In the genomic region with DNA sequence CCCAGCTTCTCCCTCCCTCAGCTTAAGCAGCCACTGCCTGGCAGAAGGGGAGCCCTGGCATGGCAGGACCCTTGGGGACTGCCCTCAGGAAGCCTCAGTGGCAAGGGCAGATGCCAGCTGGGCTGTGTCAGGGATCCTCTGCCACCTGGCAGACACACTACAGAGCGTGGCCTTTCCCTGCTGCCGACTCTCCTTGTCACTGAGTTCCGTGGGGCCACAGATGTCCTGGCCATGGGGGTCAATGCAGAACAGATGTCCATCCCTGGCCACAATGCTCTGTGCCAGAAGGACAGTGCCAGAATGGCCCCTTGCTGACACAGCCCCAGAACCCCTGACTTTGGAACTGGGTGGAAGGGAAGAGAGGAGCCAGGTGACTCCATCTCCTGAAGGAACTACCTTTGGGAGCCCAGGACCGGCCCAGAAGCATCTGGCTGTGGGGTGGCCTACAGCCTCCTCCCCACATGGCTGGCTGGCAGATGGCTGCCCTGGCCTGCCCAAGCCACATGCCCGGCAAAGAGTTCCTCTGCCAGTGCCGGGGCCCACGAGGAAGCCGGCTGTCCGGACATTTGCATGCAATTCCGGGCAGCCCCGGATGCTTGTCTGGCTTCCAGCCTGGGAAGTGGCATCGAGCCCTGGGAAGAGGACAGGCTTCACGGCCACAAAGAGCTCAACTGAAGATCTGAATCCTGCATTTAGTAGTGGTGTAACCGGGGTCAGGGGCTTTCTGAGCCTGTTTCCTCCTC, we compare ENCODE assay signal across 18 cellular contexts. TPM values are rescaled to one million over a fixed set of nuclear protein-coding genes. Genes with fewer than 3 reads are reported as not detected.
A peak's percentile ranks its signal among the peaks of the same experiment; 100 is the strongest.
DNase-seq lines count a peak whose midpoint lies in the region; TF ChIP-seq lines count a peak whose summit lies in the region.
"Had no signal": no experiment of that assay in that cellular context is flagged by ENCODE, and none has a peak within 500 bp of the region (broad histone marks: within the 10 kb centered on the region; RNA-seq: fewer than 3 reads in every experiment).

No MANE protein-coding gene starts in this region.

- H3K4me1 ChIP-seq in NT2/D1 (ENCODE audit: insufficient read depth, insufficient read length) (peaks cover 3% of the 10 kb centered on the region), ascending aorta (peaks cover 4 to 18% of the 10 kb centered on the region in 2 donors), Peyer's patch (peaks cover 0 to 13% (median 5%) of the 10 kb centered on the region in 4 donors)
- H3K4me1 ChIP-seq: breast epithelium had no signal

- DNase-seq in DMS 273 treated with DMSO at 0.1 percent for 48 hours (lab: John Stamatoyannopoulos, UW): peak; percentile 81
- DNase-seq in NT2/D1 (ENCODE audit: low read depth, low spot score): no peak
- DNase-seq in dorsolateral prefrontal cortex: peak in 1 of 10 donors; percentile 96
- DNase-seq in progenitor cell of endocrine pancreas (ENCODE audit: low spot score, unreplicated experiment): no peak
- DNase-seq in AG20443 (ENCODE audit: low spot score): no peak
- DNase-seq in ascending aorta (ENCODE audit: low spot score in 2 of 2): no peak
- no peak for DNase-seq in Peyer's patch
- DNase-seq: activated T-cell treated with anti-CD3 and anti-CD28 coated beads, Interleukin-2, amount 50 U/mL, for 48 hours; EL; NCI-H1436 treated with DMSO at 0.1 percent for 48 hours; PC-9; T-helper 2 cell had no signal

- no peak for TF ChIP-seq POLR2A in Peyer's patch (IDR thresholded peaks at IDR 0.05)

- H3K36me3 Mint-ChIP-seq in progenitor cell of endocrine pancreas (ENCODE audit: insufficient read depth): no peaks in the 10 kb centered on the region

- H3K36me3 ChIP-seq in NT2/D1 (ENCODE audit: insufficient read depth, insufficient read length, low read length) (no peaks in the 10 kb centered on the region), ascending aorta (no peaks in the 10 kb centered on the region), Peyer's patch (no peaks in the 10 kb centered on the region)
- H3K36me3 ChIP-seq: breast epithelium, neutrophil, suprapubic skin had no signal

- H3K27ac Mint-ChIP-seq in progenitor cell of endocrine pancreas: no peak overlapping the region

- intact Hi-C loops in dorsolateral prefrontal cortex (cut with DNase I) (loop anchor here in 1 of 2 donors (10.0 kb wide), 2 partner anchors 92 to 412 kb away; a partner anchor contains a TSS), ascending aorta (cut with DNase I) (no loop called here)

- H3K9ac ChIP-seq in NT2/D1 (ENCODE audit: insufficient read length, low read depth): peak overlapping the region; percentile 3

- peak overlapping the region in 48 of 59 donors; percentile 1 to 98 (median 71) for H3K27ac ChIP-seq in dorsolateral prefrontal cortex
- no peak overlapping the region for H3K27ac ChIP-seq in ascending aorta
- no peak overlapping the region for H3K27ac ChIP-seq in Peyer's patch
- H3K27ac ChIP-seq: breast epithelium, neutrophil, PC-9, suprapubic skin, VCaP had no signal

- peaks cover 19% of the 10 kb centered on the region for H3K4me1 Mint-ChIP-seq in progenitor cell of endocrine pancreas (ENCODE audit: low read depth)

- H3K9me3 Mint-ChIP-seq in progenitor cell of endocrine pancreas (ENCODE audit: low read depth): no peaks in the 10 kb centered on the region

- H3K27me3 Mint-ChIP-seq in progenitor cell of endocrine pancreas: peaks cover 7% of the 10 kb centered on the region

- H3K9me3 ChIP-seq in NT2/D1 (ENCODE audit: insufficient read depth, low read length): no peaks in the 10 kb centered on the region
- H3K9me3 ChIP-seq in ascending aorta: no peaks in the 10 kb centered on the region
- H3K9me3 ChIP-seq in Peyer's patch: no peaks in the 10 kb centered on the region
- H3K9me3 ChIP-seq: breast epithelium, neutrophil, suprapubic skin had no signal

- H3K27me3 ChIP-seq in NT2/D1 (ENCODE audit: insufficient read depth, insufficient read length) (peaks cover 9% of the 10 kb centered on the region), dorsolateral prefrontal cortex (no peaks in the 10 kb centered on the region), ascending aorta (no peaks in the 10 kb centered on the region), Peyer's patch (no peaks in the 10 kb centered on the region)
- H3K27me3 ChIP-seq: breast epithelium, neutrophil, suprapubic skin had no signal

- TF ChIP-seq CTCF in dorsolateral prefrontal cortex (IDR thresholded peaks at IDR 0.05 in 54 of 56, conservative IDR thresholded peaks at IDR 0.05 in 2 of 56; ENCODE audit: low read depth in 1 of 56, partially characterized antibody in 56 of 56) (no peak), progenitor cell of endocrine pancreas (IDR thresholded peaks at IDR 0.05; ENCODE audit: unreplicated experiment) (no peak), ascending aorta (IDR thresholded peaks at IDR 0.05) (no peak), Peyer's patch (IDR thresholded peaks at IDR 0.05) (no peak)

- H3K4me3 Mint-ChIP-seq in progenitor cell of endocrine pancreas (ENCODE audit: low read depth): peak overlapping the region; percentile 90

- H3K4me3 ChIP-seq in NT2/D1 (ENCODE audit: insufficient read length, low read depth): no peak overlapping the region
- H3K4me3 ChIP-seq in dorsolateral prefrontal cortex: no peak overlapping the region
- H3K4me3 ChIP-seq in ascending aorta: no peak overlapping the region
- no peak overlapping the region for H3K4me3 ChIP-seq in Peyer's patch
- H3K4me3 ChIP-seq: breast epithelium, PC-9, suprapubic skin had no signal

RNA-seq across cellular contexts. Expression of a gene that starts 24.1 kb away (rescaled TPM):
- total RNA-seq in dorsolateral prefrontal cortex: 100 to 1,000 TPM in 119 of 120 experiments, 10 to 100 TPM in 1; 88.1 to 345 (median 239) TPM
- total RNA-seq in progenitor cell of endocrine pancreas: not detected in 2 replicates
- not detected for total RNA-seq in ascending aorta
- total RNA-seq in Peyer's patch: 1 to 10 TPM in 1 of 4 donors, under 1 TPM in 1, not detected in 2; 0.80 to 1.8 TPM
- total RNA-seq: epithelial cell of proximal tubule, mesenteric fat pad had no signal

RNA-seq across cellular contexts. Expression of a gene that starts 37.4 kb away (rescaled TPM):
- 10 to 100 TPM; 21.4 to 61.2 (median 36.5) TPM for total RNA-seq in dorsolateral prefrontal cortex
- total RNA-seq in progenitor cell of endocrine pancreas: 36.1 and 41.8 TPM in 2 replicates
- 18.0 TPM for total RNA-seq in ascending aorta
- total RNA-seq in Peyer's patch: 10 to 100 TPM; 13.2 to 72.6 (median 36.8) TPM

Comparison
In these comparisons a context has a peak if more than half of its experiments do, and no peak if none do; other contexts are left out.
1. H3K27ac ChIP-seq: peak in dorsolateral prefrontal cortex (48 of 59); none in ascending aorta (0 of 2) and Peyer's patch (0 of 4).
2. RNA of a gene that starts 24.1 kb away (total RNA-seq): 88.1 to 345 TPM in dorsolateral prefrontal cortex; 0.80 to 1.8 TPM in Peyer's patch, not detected in progenitor cell of endocrine pancreas and not detected in ascending aorta (single experiment); every median in the first group is over 10 times any median in the second.